21 cellular contexts compared by ENCODE assay signal in the genomic region with DNA sequence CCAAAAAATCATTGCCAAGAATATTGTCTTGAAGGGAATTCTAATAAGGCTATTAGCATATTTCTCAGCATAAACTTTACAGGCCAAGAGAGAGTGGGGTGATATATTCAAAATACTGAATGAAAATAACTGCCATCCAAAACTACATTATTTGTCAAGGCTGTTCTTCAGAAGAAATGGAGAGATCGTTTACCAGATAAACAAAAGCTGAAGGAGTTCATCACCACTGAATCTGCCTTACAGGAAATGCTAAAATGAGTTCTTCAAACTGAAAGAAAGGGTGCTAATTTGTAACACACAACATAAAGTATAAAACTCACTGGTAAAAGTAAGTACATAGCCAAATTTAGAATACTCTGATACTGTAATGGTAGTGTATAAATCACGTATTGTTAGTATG.
"Had no signal": no experiment of that assay in that cellular context is flagged by ENCODE, and none has a peak within 500 bp of the region (broad histone marks: within the 10 kb centered on the region; RNA-seq: fewer than 3 reads in every experiment).

No MANE protein-coding gene starts in this region.

- DNase-seq: Karpas-422, KBM-7, MM.1S, NCI-H1092 treated with DMSO at 0.1 percent for 48 hours, NCI-H1436, NCI-H187, NCI-H2029, NCI-H2081 treated with DMSO at 0.1 percent for 48 hours, NCI-H2171, NCI-H226, NCI-H446, NCI-H510A, NCI-H524 treated with DMSO at 0.1 percent for 48 hours, NCI-H69, NCI-H774, PC-3, SHP77, T-helper 1 cell had no signal

- H3K27ac ChIP-seq: RWPE1 had no signal

- ATAC-seq: Panc1, PC-3, SK-N-SH treated with all-trans-retinoic acid at 6 μM for 48 hours had no signal
